5 cellular contexts compared by ENCODE assay signal in the genomic region with DNA sequence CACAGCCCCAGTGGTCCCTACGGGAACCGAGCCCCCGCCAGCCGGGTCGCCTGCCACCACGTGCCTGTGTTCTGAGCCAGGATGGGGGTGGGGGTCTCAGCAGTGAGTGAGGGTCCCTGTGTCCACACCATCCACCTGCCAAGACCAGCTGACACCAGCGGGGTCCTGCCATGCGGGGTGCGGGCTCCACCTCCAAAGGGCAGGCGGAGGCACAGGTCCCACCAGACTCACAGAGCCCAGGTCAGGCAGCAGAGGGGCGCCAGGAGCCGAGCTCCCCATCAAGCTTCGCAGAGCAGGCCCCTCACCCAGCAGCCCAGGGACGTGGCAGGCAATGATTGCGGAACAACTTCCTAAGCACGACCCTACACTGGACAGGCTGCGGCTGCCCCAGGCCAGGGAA.
"Had no signal": no experiment of that assay in that cellular context is flagged by ENCODE, and none has a peak within 500 bp of the region (broad histone marks: within the 10 kb centered on the region; RNA-seq: fewer than 3 reads in every experiment).

No MANE protein-coding gene starts in this region.

- DNase-seq: H7, HCEC 1CT, KBM-7 had no signal

- ATAC-seq: GM23338 had no signal

- H3K36me3 Mint-ChIP-seq: IgD-negative memory B cell had no signal

- H3K4me3 ChIP-seq: GM23338 had no signal

- H3K9me3 Mint-ChIP-seq: GM23338 had no signal

- H2AFZ ChIP-seq: GM23338 had no signal

- H3K4me3 Mint-ChIP-seq: GM23338, IgD-negative memory B cell had no signal

- H3K4me2 ChIP-seq: GM23338 had no signal

- H3K4me1 Mint-ChIP-seq: IgD-negative memory B cell had no signal

- H3K27ac Mint-ChIP-seq: GM23338, IgD-negative memory B cell had no signal
